ENCODE assay signal across 13 cellular contexts in the genomic region with DNA sequence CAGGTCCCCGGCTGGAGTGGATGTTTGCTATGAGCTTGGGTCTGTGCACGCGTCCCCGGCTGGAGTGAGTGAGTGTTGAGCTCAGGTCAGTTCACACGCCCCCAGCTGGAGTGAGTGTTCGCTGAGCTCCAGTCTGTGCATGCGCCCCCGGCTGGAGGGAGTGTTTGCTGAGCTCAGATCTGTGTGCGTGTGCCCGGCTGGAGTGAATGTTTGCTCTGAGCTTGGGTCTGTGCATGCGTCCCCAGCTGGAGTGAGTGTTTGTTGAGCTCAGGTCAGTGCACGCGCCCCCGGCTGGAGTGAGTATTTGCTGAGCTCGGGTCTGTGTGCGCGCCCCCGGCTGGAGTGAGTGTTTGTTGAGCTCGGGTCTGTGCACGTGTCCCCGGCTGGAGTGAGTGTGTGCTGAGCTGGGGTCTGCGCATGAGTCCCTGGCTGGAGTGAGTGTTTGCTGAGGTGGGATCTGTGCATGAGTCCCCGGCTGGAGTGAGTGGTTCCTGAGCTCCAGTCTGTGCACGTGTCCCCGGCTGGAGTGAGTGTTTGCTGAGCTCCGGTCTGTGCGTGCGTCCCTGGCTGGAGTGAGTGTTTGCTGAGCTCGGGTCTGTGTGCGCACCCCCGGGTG.
DNase-seq lines count a peak whose midpoint lies in the region; ATAC-seq and TF ChIP-seq lines count a peak whose summit lies in the region.
"Had no signal": no experiment of that assay in that cellular context is flagged by ENCODE, and none has a peak within 500 bp of the region (broad histone marks: within the 10 kb centered on the region; RNA-seq: fewer than 3 reads in every experiment).

No MANE protein-coding gene starts in this region.

- no peak for TF ChIP-seq CTCF in epithelial cell of esophagus (IDR thresholded peaks at IDR 0.05; ENCODE audit: insufficient read depth, low read depth, low read length, missing control alignments)

- ATAC-seq in HG03097 (IDR thresholded peaks at IDR 0.05; ENCODE audit: low FRiP score, unreplicated experiment) (no peak), GM18505 (IDR thresholded peaks at IDR 0.05; ENCODE audit: unreplicated experiment) (no peak)
- ATAC-seq: mucosa of descending colon had no signal

- no peak overlapping the region for H2BK120ac ChIP-seq in mesenchymal stem cell (ENCODE audit: low read depth, low read length)

- H3K27ac ChIP-seq in mesenchymal stem cell (ENCODE audit: low read length, poor library complexity, severe bottlenecking), result no peak overlapping the region
- H3K27ac ChIP-seq: stomach had no signal

- no peak overlapping the region for H3K14ac ChIP-seq in mesenchymal stem cell (ENCODE audit: low read length in 2 of 2)

- H3K9me3 ChIP-seq in NT2/D1 (ENCODE audit: insufficient read depth, low read length) (no peaks in the 10 kb centered on the region), mesenchymal stem cell (ENCODE audit: control insufficient read depth, low read length) (no peaks in the 10 kb centered on the region)
- H3K9me3 ChIP-seq: mucosa of descending colon, stomach had no signal

- H2AFZ ChIP-seq in mesenchymal stem cell (ENCODE audit: low read depth, low read length), result no peak overlapping the region

- no peak overlapping the region for H3K23ac ChIP-seq in mesenchymal stem cell (ENCODE audit: low read length in 2 of 2)

- H2BK15ac ChIP-seq in mesenchymal stem cell (ENCODE audit: low read depth, poor library complexity, severe bottlenecking), result no peak overlapping the region

- H3K4me2 ChIP-seq in mesenchymal stem cell (ENCODE audit: low read length, poor library complexity, severe bottlenecking), result no peak overlapping the region

- H3K4me1 ChIP-seq in NT2/D1 (ENCODE audit: insufficient read depth, insufficient read length) (peaks cover 6% of the 10 kb centered on the region), mesenchymal stem cell (ENCODE audit: control insufficient read depth, insufficient read depth, low read depth, low read length) (peaks cover 30% of the 10 kb centered on the region)

- no peak overlapping the region for H2BK5ac ChIP-seq in mesenchymal stem cell (ENCODE audit: low read depth, low read length, poor library complexity, severe bottlenecking)

- H3K18ac ChIP-seq in mesenchymal stem cell (ENCODE audit: low read depth in 1 of 2, low read length in 2 of 2), result no peak overlapping the region

- peak; percentile 11 for DNase-seq in ELR (ENCODE audit: low read depth)
- DNase-seq in NT2/D1 (ENCODE audit: low read depth, low spot score), result peak; percentile 23
- DNase-seq in epithelial cell of esophagus (ENCODE audit: low read depth), result peak; percentile 10
- DNase-seq in mesenchymal stem cell, result peak; percentile 49
- no peak for DNase-seq in SKM-1 (lab: John Stamatoyannopoulos, UW; ENCODE audit: unreplicated experiment)
- no peak for DNase-seq in NK-92 (lab: John Stamatoyannopoulos, UW; ENCODE audit: unreplicated experiment)
- DNase-seq: aorta, DND-41, mucosa of descending colon, NCI-H1417, stomach had no signal

- H3K4ac ChIP-seq in mesenchymal stem cell (ENCODE audit: low read depth in 1 of 2, low read length in 2 of 2), result no peak overlapping the region

- no peaks in the 10 kb centered on the region for H3K36me3 ChIP-seq in NT2/D1 (ENCODE audit: insufficient read depth, insufficient read length, low read length)
- peaks cover 0 to 8% of the 10 kb centered on the region in 2 experiments for H3K36me3 ChIP-seq in mesenchymal stem cell (ENCODE audit: control insufficient read depth in 1 of 2, insufficient read depth in 2 of 2, low read depth in 1 of 2, low read length in 2 of 2)
- H3K36me3 ChIP-seq: stomach had no signal

- H2BK12ac ChIP-seq in mesenchymal stem cell (ENCODE audit: low read length in 2 of 2), result no peak overlapping the region

- TF ChIP-seq POLR2A in GM18505 (IDR thresholded peaks at IDR 0.05; ENCODE audit: borderline replicate concordance, extremely low read depth, insufficient read depth, insufficient read length), result no peak

- no peaks in the 10 kb centered on the region for H3K27me3 ChIP-seq in NT2/D1 (ENCODE audit: insufficient read depth, insufficient read length)
- no peaks in the 10 kb centered on the region for H3K27me3 ChIP-seq in mesenchymal stem cell (ENCODE audit: control insufficient read depth in 1 of 2, insufficient read depth in 1 of 2, low read length in 2 of 2)
- H3K27me3 ChIP-seq: stomach had no signal

- H4K8ac ChIP-seq in mesenchymal stem cell (ENCODE audit: low read length), result no peak overlapping the region

- H2AK5ac ChIP-seq in mesenchymal stem cell (ENCODE audit: low read length, severe bottlenecking), result no peak overlapping the region

- H3K79me1 ChIP-seq in mesenchymal stem cell (replicated peaks; ENCODE audit: low read length, poor library complexity, severe bottlenecking), result peaks cover 12% of the 10 kb centered on the region

- H4K91ac ChIP-seq in mesenchymal stem cell (ENCODE audit: low read length), result no peak overlapping the region

- H3K4me3 ChIP-seq in NT2/D1 (ENCODE audit: insufficient read length, low read depth), result no peak overlapping the region
- H3K4me3 ChIP-seq in epithelial cell of esophagus (ENCODE audit: low read length), result no peak overlapping the region
- peak overlapping the region in 1 of 2 experiments; percentile 5 for H3K4me3 ChIP-seq in mesenchymal stem cell (ENCODE audit: insufficient read depth in 1 of 2, low read depth in 1 of 2, low read length in 2 of 2)
- H3K4me3 ChIP-seq: mucosa of descending colon, stomach had no signal

- H3K9ac ChIP-seq in NT2/D1 (ENCODE audit: insufficient read length, low read depth) (no peak overlapping the region), mesenchymal stem cell (ENCODE audit: low read length) (no peak overlapping the region)

- 84% methylated on average over 31 of the region's 31 CpGs for WGBS in mesenchymal stem cell

Comparison
In these comparisons a context has a peak if more than half of its experiments do, and no peak if none do; other contexts are left out.
1. DNase-seq: peak in ELR (single experiment), NT2/D1 (single experiment), epithelial cell of esophagus (single experiment) and mesenchymal stem cell (single experiment); none in SKM-1 (single experiment) and NK-92 (single experiment).